1 cellular context compared by ENCODE assay signal in genomic region chr19:57709616-57710015, GRCh38.
TF ChIP-seq lines count a peak whose summit lies in the region.

No MANE protein-coding gene starts in this region.

TF ChIP-seq in IMR-90, 13 proteins besides CTCF, POLR2A, EP300 and RAD21 (continued from another document):
- TF ChIP-seq ELK1 (IDR thresholded peaks at IDR 0.05; ENCODE audit: borderline replicate concordance, low read depth, low read length): no peak
- TF ChIP-seq CEBPB (IDR thresholded peaks at IDR 0.05; ENCODE audit: low read depth, low read length): no peak
- no peak for TF ChIP-seq MXI1 (IDR thresholded peaks at IDR 0.05; ENCODE audit: borderline replicate concordance, low read depth, low read length)
- no peak for TF ChIP-seq NFE2L2 (IDR thresholded peaks at IDR 0.05; ENCODE audit: low read depth, low read length)
- no peak for TF ChIP-seq MAFK (IDR thresholded peaks at IDR 0.05; ENCODE audit: low read depth, low read length)
- TF ChIP-seq CHD1 (IDR thresholded peaks at IDR 0.05; ENCODE audit: low read depth, low read length): no peak
- TF ChIP-seq RCOR1 (IDR thresholded peaks at IDR 0.05; ENCODE audit: insufficient replicate concordance, low read length): no peak
- TF ChIP-seq SMC3 (IDR thresholded peaks at IDR 0.05; ENCODE audit: low read depth, low read length): no peak
- TF ChIP-seq RFX5 (IDR thresholded peaks at IDR 0.05; ENCODE audit: low read depth, low read length): no peak
- TF ChIP-seq FOS (IDR thresholded peaks at IDR 0.05; ENCODE audit: low read depth, low read length): no peak
- no peak for TF ChIP-seq BHLHE40 (IDR thresholded peaks at IDR 0.05; ENCODE audit: low read depth, low read length)
